Comparison of ENCODE assay signal across 33 cellular contexts in the genomic region with DNA sequence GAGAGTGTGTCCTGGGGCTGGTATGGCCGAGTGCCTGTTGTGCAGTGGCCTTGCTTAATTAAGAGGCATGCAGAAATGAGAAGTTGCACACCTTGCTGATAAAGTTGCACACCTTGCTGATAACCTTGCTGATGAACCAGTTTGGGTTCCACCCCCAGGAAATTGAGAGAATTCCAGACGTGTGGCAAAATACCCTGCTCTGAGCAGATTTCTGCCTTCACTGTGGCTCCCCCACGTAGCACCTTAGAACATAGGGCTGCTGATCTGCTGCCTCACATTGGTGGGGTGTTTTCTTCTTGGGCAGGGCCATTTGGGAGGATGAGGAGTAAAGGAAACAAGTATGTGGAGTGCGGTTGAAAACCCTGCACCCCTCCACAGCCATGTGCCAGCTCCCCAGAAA.
"Had no signal": no experiment of that assay in that cellular context is flagged by ENCODE, and none has a peak within 500 bp of the region (broad histone marks: within the 10 kb centered on the region; RNA-seq: fewer than 3 reads in every experiment).

No MANE protein-coding gene starts in this region.

- H3K9ac ChIP-seq: KMS-11 had no signal

- H3K27ac ChIP-seq: KMS-11 had no signal

- H3K27me3 ChIP-seq: MG63 had no signal

- DNase-seq: Karpas-422, Kasumi-1, KG1, MG63, MM.1S, MV-4-11, NCI-H1048, NCI-H1092, NCI-H1092 treated with DMSO at 0.1 percent for 48 hours, NCI-H1105, NCI-H1105 treated with DMSO at 0.1 percent for 48 hours, NCI-H1417, NCI-H1417 treated with DMSO at 0.1 percent for 48 hours, NCI-H1436, NCI-H1436 treated with DMSO at 0.1 percent for 48 hours, NCI-H146, NCI-H1694, NCI-H1694 treated with DMSO at 0.1 percent for 48 hours, NCI-H187 treated with DMSO at 0.1 percent for 48 hours, NCI-H2029, NCI-H2029 treated with DMSO at 0.1 percent for 48 hours, NCI-H2081, NCI-H2081 treated with DMSO at 0.1 percent for 48 hours, NCI-H2107, NCI-H2171, NCI-H2171 treated with DMSO at 0.1 percent for 48 hours, NCI-H2227 treated with DMSO at 0.1 percent for 48 hours, NCI-H226, NCI-H345, NCI-H446, NCI-H446 treated with DMSO at 0.1 percent for 48 hours, NCI-H510A had no signal

- H3K4me3 ChIP-seq: MG63 had no signal

- H3K9me3 ChIP-seq: MG63 had no signal

- H3K4me2 ChIP-seq: KMS-11 had no signal
